10 cellular contexts compared by ENCODE assay signal in the genomic region with DNA sequence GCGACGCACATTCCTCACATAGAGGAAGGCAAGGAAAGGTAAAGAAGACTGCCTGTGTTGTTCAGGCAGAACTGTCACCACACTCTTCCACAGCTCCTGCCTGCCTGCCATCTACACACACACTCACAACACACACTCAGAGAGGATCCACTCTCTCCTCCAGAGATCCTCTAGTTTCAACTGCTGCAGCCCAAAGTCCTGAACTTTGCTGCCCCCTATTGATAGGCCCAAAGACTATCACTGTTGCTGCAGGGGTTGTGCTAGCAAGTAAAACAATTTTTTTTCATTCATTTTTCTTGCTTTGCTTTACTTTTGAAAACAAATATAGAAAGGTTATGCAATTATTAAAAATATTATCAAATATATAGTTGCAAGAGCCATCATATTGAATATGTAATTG. TPM values are rescaled to one million over a fixed set of nuclear protein-coding genes. Genes with fewer than 3 reads are reported as not detected.
DNase-seq lines count a peak whose midpoint lies in the region; ATAC-seq, FAIRE-seq and TF ChIP-seq lines count a peak whose summit lies in the region.
"Had no signal": no experiment of that assay in that cellular context is flagged by ENCODE, and none has a peak within 500 bp of the region (broad histone marks: within the 10 kb centered on the region; RNA-seq: fewer than 3 reads in every experiment).

No MANE protein-coding gene starts in this region.

- H3K36me3 ChIP-seq in GM12878 (ENCODE audit: control insufficient read depth in 2 of 2, insufficient read depth in 2 of 2, low read length in 1 of 2) (peaks cover 0 to 15% of the 10 kb centered on the region in 2 experiments; a peak in 3 of 4 replicates), keratinocyte (ENCODE audit: control insufficient read depth in 2 of 2, extremely low read depth in 1 of 2, insufficient read depth in 2 of 2, low read length in 2 of 2) (peaks cover 3 to 7% of the 10 kb centered on the region in 2 experiments)

- no peaks in the 10 kb centered on the region for H3K79me2 ChIP-seq in GM12878 (ENCODE audit: control insufficient read depth, insufficient read depth, low read length)
- no peaks in the 10 kb centered on the region for H3K79me2 ChIP-seq in keratinocyte (ENCODE audit: control insufficient read depth, insufficient read depth, low read length)

- H3K4me3 ChIP-seq in GM12878 (no peak overlapping the region), keratinocyte (ENCODE audit: control insufficient read depth in 2 of 3, extremely low read depth in 1 of 3, insufficient read depth in 2 of 3, low read depth in 1 of 3, low read length in 3 of 3) (no peak overlapping the region)
- H3K4me3 ChIP-seq: SK-N-MC had no signal

- ATAC-seq in GM12878 (peak; percentile 76), HG03457 (IDR thresholded peaks at IDR 0.05; ENCODE audit: unreplicated experiment) (no peak), HG03280 (IDR thresholded peaks at IDR 0.05; ENCODE audit: unreplicated experiment) (no peak)

- SMC1A ChIA-PET in GM12878 (lab: Charles Lee; ENCODE audit: uncharacterized antibody, unreplicated experiment): interaction anchor here (0.6 to 1.0 kb wide), 2 partner anchors 18 to 103 kb away, joined by 3 read pairs; no protein-coding TSS in a partner anchor

- POLR2A ChIA-PET in HEK293T (lab: Yijun Ruan, JAX): interaction anchor here (3.0 kb wide), 1 partner anchor 12 kb away, joined by 8 read pairs; a partner anchor contains a TSS
- POLR2A ChIA-PET in GM12878 (lab: Charles Lee): no interaction called here

- TF ChIP-seq CTCF in GM12878 (IDR thresholded peaks at IDR 0.05 in 2 of 3, conservative IDR thresholded peaks at IDR 0.05 in 1 of 3; ENCODE audit: control insufficient read depth in 2 of 3, extremely low read depth in 1 of 3, insufficient read depth in 1 of 3, low read depth in 3 of 3, low read length in 3 of 3): peak; percentile 54 to 63 (median 54); a peak in 4 of 6 replicates
- peak; percentile 51 to 82 (median 65) for TF ChIP-seq CTCF in keratinocyte (optimal IDR thresholded peaks at IDR 0.05 in 1 of 3, IDR thresholded peaks at IDR 0.05 in 1 of 3, conservative IDR thresholded peaks at IDR 0.05 in 1 of 3; ENCODE audit: extremely low read depth in 1 of 3, insufficient read depth in 2 of 3, low read length in 3 of 3)
- TF ChIP-seq CTCF in type B pancreatic cell (conservative IDR thresholded peaks at IDR 0.05): peak; percentile 82

- H2AFZ ChIP-seq in GM12878 (ENCODE audit: control insufficient read depth, low read depth, low read length) (no peak overlapping the region), keratinocyte (ENCODE audit: control insufficient read depth, low read length) (no peak overlapping the region)

- BruUV-seq in GM12878 (replicated peaks; lab: Mats Ljungman, UMichigan): no TSS peak

- RAD21 ChIA-PET in GM12878 (lab: Charles Lee; ENCODE audit: unreplicated experiment): no interaction called here

- peaks cover 6% of the 10 kb centered on the region for H3K36me3 Mint-ChIP-seq in type B pancreatic cell

- no peaks in the 10 kb centered on the region for H3K27me3 Mint-ChIP-seq in type B pancreatic cell
- H3K27me3 Mint-ChIP-seq: memory B cell had no signal

- no peaks in the 10 kb centered on the region for H3K9me3 ChIP-seq in GM12878 (replicated peaks; ENCODE audit: control insufficient read depth, insufficient read depth, low read length)
- H3K9me3 ChIP-seq in keratinocyte (ENCODE audit: control insufficient read depth, low read depth, low read length): no peaks in the 10 kb centered on the region

- no peaks in the 10 kb centered on the region for H3K9me1 ChIP-seq in keratinocyte (ENCODE audit: control insufficient read depth, extremely low read depth, insufficient read depth, low read length)

- FAIRE-seq in GM12878 (lab: Jason Lieb, UNC) (peak; percentile 41), keratinocyte (lab: Jason Lieb, UNC) (no peak)

- H3K4me3 Mint-ChIP-seq in type B pancreatic cell: no peak overlapping the region
- H3K4me3 Mint-ChIP-seq: memory B cell had no signal

- no peaks in the 10 kb centered on the region for H3K4me1 ChIP-seq in GM12878 (ENCODE audit: control insufficient read depth, insufficient read depth, low read length)
- H3K4me1 ChIP-seq in keratinocyte (ENCODE audit: control insufficient read depth, extremely low read depth, insufficient read depth, low read length): no peaks in the 10 kb centered on the region

- dilution Hi-C loops in keratinocyte (cut with MboI; ENCODE audit: extremely low pct_ligation_motif_present, low sequenced_read_pairs): no loop called here

- no peak overlapping the region for H3K27ac ChIP-seq in GM12878 (ENCODE audit: control insufficient read depth, insufficient read depth)
- H3K27ac ChIP-seq in keratinocyte (ENCODE audit: control insufficient read depth, insufficient read depth, low read length): no peak overlapping the region
- H3K27ac ChIP-seq: SK-N-MC had no signal

- TF ChIP-seq POLR2A in GM12878 (IDR thresholded peaks at IDR 0.05; ENCODE audit: low read depth, low read length): no peak

- no peak overlapping the region for H3K9ac ChIP-seq in GM12878 (ENCODE audit: control insufficient read depth, insufficient read depth, low read length)
- H3K9ac ChIP-seq in keratinocyte (ENCODE audit: control insufficient read depth, extremely low read depth, insufficient read depth, low read length): no peak overlapping the region

- no peak overlapping the region for H3K4me2 ChIP-seq in GM12878 (ENCODE audit: control insufficient read depth, insufficient read depth)
- H3K4me2 ChIP-seq in keratinocyte (ENCODE audit: control insufficient read depth, extremely low read depth, insufficient read depth, low read depth, low read length): no peak overlapping the region

- no peak for TF ChIP-seq EP300 in GM12878 (IDR thresholded peaks at IDR 0.05; ENCODE audit: borderline replicate concordance in 1 of 2, control insufficient read depth in 1 of 2, low read depth in 2 of 2, low read length in 2 of 2)

- peaks cover 23% of the 10 kb centered on the region for H3K4me1 Mint-ChIP-seq in type B pancreatic cell (ENCODE audit: unreplicated experiment)

- intact Hi-C loops in GM12878 (cut with micrococcal nuclease; ENCODE audit: unreplicated experiment): no loop called here

- CTCF ChIA-PET in HEK293T (lab: Yijun Ruan, JAX): interaction anchor here (0.8 to 2.1 kb wide), 5 partner anchors 10 to 101 kb away, joined by 3 to 10 read pairs (median 6); no protein-coding TSS in a partner anchor
- CTCF ChIA-PET in GM12878 (lab: Yijun Ruan, JAX): interaction anchor here (0.6 to 2.2 kb wide), 5 partner anchors 13 to 501 kb away, joined by 3 to 8 read pairs (median 5); no protein-coding TSS in a partner anchor

- H4K20me1 ChIP-seq in GM12878 (ENCODE audit: control insufficient read depth, insufficient read depth): no peaks in the 10 kb centered on the region
- H4K20me1 ChIP-seq in keratinocyte (ENCODE audit: control insufficient read depth, extremely low read depth, insufficient read depth, low read length): no peaks in the 10 kb centered on the region

- TF ChIP-seq RAD21 in GM12878 (IDR thresholded peaks at IDR 0.05; ENCODE audit: insufficient read depth, low read depth, low read length): peak; percentile 60; the same call in 1 of the 2 replicates

- DNase-seq in DMS53 treated with DMSO at 0.1 percent for 48 hours (lab: John Stamatoyannopoulos, UW; ENCODE audit: unreplicated experiment) (peak; percentile 56), HEK293T (ENCODE audit: extremely low spot score) (peak; percentile 56), NCI-H748 (lab: John Stamatoyannopoulos, UW; ENCODE audit: unreplicated experiment) (peak; percentile 85), GM12878 (ENCODE audit: low read depth, low spot score) (no peak), keratinocyte (ENCODE audit: low read depth, low spot score) (no peak), type B pancreatic cell (ENCODE audit: extremely low spot score, unreplicated experiment) (no peak)

- in situ Hi-C loops in GM12878 (cut with MboI): no loop called here

- no peak overlapping the region for H3K27ac Mint-ChIP-seq in type B pancreatic cell
- H3K27ac Mint-ChIP-seq: memory B cell had no signal

- no peaks in the 10 kb centered on the region for H3K27me3 ChIP-seq in GM12878 (replicated peaks in 1 of 2; ENCODE audit: control insufficient read depth in 2 of 2, insufficient read depth in 2 of 2, low read length in 1 of 2)
- peaks cover 5% of the 10 kb centered on the region for H3K27me3 ChIP-seq in keratinocyte (ENCODE audit: control insufficient read depth, extremely low read depth, insufficient read depth, low read length)

- WGBS in GM12878 (ENCODE audit: insufficient coverage, insufficient replicate concordance, low lambda C conversion rate, missing lambda C conversion rate): 89% methylated on average over 2 of the region's 2 CpGs

- peaks cover 14% of the 10 kb centered on the region for H3K9me3 Mint-ChIP-seq in type B pancreatic cell
- H3K9me3 Mint-ChIP-seq: memory B cell had no signal

RNA-seq across cellular contexts. Expression of a gene that starts 5.9 kb away (rescaled TPM):
- not detected in 2 replicates for total RNA-seq in GM12878 (2013; cell fraction: nucleolus; rRNA removed)
- total RNA-seq in GM12878 (2014; rRNA removed) (not detected in 2 replicates), GM12878 (2014; rRNA removed; fragmentation: Illumina TruSeq; extraction: Trizol) (not detected in 2 replicates), GM12878 (2021) (not detected in 2 replicates), type B pancreatic cell (ENCODE audit: low replicate concordance) (1.3 and 5.3 TPM in 2 replicates)
- not detected for polyA plus RNA-seq in GM12878 (2011; ENCODE audit: low read depth)
- polyA plus RNA-seq in GM12878 (2011; rRNA removed) (not detected in 2 replicates), GM12878 (2014; fragmentation: Illumina TruSeq; extraction: Trizol) (not detected in 2 replicates), GM12878 (2014; fragmentation: Nextera tagmentation; extraction: Ambion mirVana) (not detected), GM12878 (2014; rRNA removed) (not detected in 2 replicates), GM12878 (2016; fragmentation: Nextera tagmentation; extraction: Ambion mirVana) (not detected), keratinocyte (not detected in 3 replicates)
- polyA plus RNA-seq in GM12878 (2011; cell fraction: cytosol; rRNA removed): not detected in 2 replicates
- polyA plus RNA-seq in GM12878 (2011; cell fraction: nucleus; rRNA removed): not detected in 2 replicates
- polyA plus RNA-seq in GM12878 (2012): not detected in 2 replicates
- not detected in 2 replicates for polyA minus RNA-seq in GM12878 (2011; rRNA and poly(A)+ RNA removed)
- not detected in 2 replicates for polyA minus RNA-seq in GM12878 (2011; cell fraction: cytosol; rRNA and poly(A)+ RNA removed)
- not detected in 2 replicates for polyA minus RNA-seq in GM12878 (2011; cell fraction: nucleus; rRNA and poly(A)+ RNA removed)
- polyA plus RNA-seq in keratinocyte (2011; ENCODE audit: low read depth): not detected
- polyA plus RNA-seq in keratinocyte (2011; cell fraction: cytosol; rRNA removed): not detected in 2 replicates
- not detected in 2 replicates for polyA plus RNA-seq in keratinocyte (2011; cell fraction: nucleus; rRNA removed)
- polyA plus RNA-seq in keratinocyte (2012; ENCODE audit: low replicate concordance): not detected in 2 replicates
- polyA minus RNA-seq in keratinocyte: not detected in 3 replicates
- not detected for polyA minus RNA-seq in keratinocyte (2011; cell fraction: cytosol; rRNA and poly(A)+ RNA removed)
- not detected in 2 replicates for polyA minus RNA-seq in keratinocyte (2011; cell fraction: nucleus; rRNA and poly(A)+ RNA removed)

RNA-seq across cellular contexts. Expression of a gene that starts 12.0 kb away (rescaled TPM):
- 35.2 and 43.6 TPM in 2 replicates for total RNA-seq in GM12878 (2013; cell fraction: nucleolus; rRNA removed)
- total RNA-seq in GM12878 (2014; rRNA removed) (14.1 and 19.3 TPM in 2 replicates), GM12878 (2014; rRNA removed; fragmentation: Illumina TruSeq; extraction: Trizol) (24.4 and 25.7 TPM in 2 replicates), GM12878 (2021) (11.9 and 12.1 TPM in 2 replicates), type B pancreatic cell (ENCODE audit: low replicate concordance) (7.3 and 10.7 TPM in 2 replicates)
- 11.1 TPM for polyA plus RNA-seq in GM12878 (2011; ENCODE audit: low read depth)
- polyA plus RNA-seq in GM12878 (2011; rRNA removed) (19.9 and 32.8 TPM in 2 replicates), GM12878 (2014; fragmentation: Illumina TruSeq; extraction: Trizol) (30.2 and 49.0 TPM in 2 replicates), GM12878 (2014; fragmentation: Nextera tagmentation; extraction: Ambion mirVana) (10 to 100 TPM; 42.6 to 59.6 TPM), GM12878 (2014; rRNA removed) (15.7 and 24.9 TPM in 2 replicates), GM12878 (2016; fragmentation: Nextera tagmentation; extraction: Ambion mirVana) (10 to 100 TPM; 24.3 to 27.7 TPM), keratinocyte (8.0 to 13.8 TPM (median 13.5 TPM) in 3 replicates)
- polyA plus RNA-seq in GM12878 (2011; cell fraction: cytosol; rRNA removed): 8.6 and 8.9 TPM in 2 replicates
- 23.0 and 26.3 TPM in 2 replicates for polyA plus RNA-seq in GM12878 (2011; cell fraction: nucleus; rRNA removed)
- 10.7 and 11.2 TPM in 2 replicates for polyA plus RNA-seq in GM12878 (2012)
- polyA minus RNA-seq in GM12878 (2011; rRNA and poly(A)+ RNA removed): 9.1 and 9.4 TPM in 2 replicates
- 2.3 and 4.8 TPM in 2 replicates for polyA minus RNA-seq in GM12878 (2011; cell fraction: cytosol; rRNA and poly(A)+ RNA removed)
- 11.4 and 14.8 TPM in 2 replicates for polyA minus RNA-seq in GM12878 (2011; cell fraction: nucleus; rRNA and poly(A)+ RNA removed)
- polyA plus RNA-seq in keratinocyte (2011; ENCODE audit: low read depth): 12.9 TPM
- polyA plus RNA-seq in keratinocyte (2011; cell fraction: cytosol; rRNA removed): 5.8 and 10.2 TPM in 2 replicates
- polyA plus RNA-seq in keratinocyte (2011; cell fraction: nucleus; rRNA removed): 11.8 and 16.3 TPM in 2 replicates
- 5.0 and 8.3 TPM in 2 replicates for polyA plus RNA-seq in keratinocyte (2012; ENCODE audit: low replicate concordance)
- polyA minus RNA-seq in keratinocyte: 1.2 to 9.9 TPM (median 4.7 TPM) in 3 replicates
- polyA minus RNA-seq in keratinocyte (2011; cell fraction: cytosol; rRNA and poly(A)+ RNA removed): 7.5 TPM
- polyA minus RNA-seq in keratinocyte (2011; cell fraction: nucleus; rRNA and poly(A)+ RNA removed): 3.4 and 7.9 TPM in 2 replicates

RNA-seq across cellular contexts. Expression of a gene that starts 12.1 kb away (rescaled TPM):
- 175 and 197 TPM in 2 replicates for total RNA-seq in GM12878 (2013; cell fraction: nucleolus; rRNA removed)
- 32.5 and 46.3 TPM in 2 replicates for total RNA-seq in GM12878 (2014; rRNA removed)
- 34.5 and 36.9 TPM in 2 replicates for total RNA-seq in GM12878 (2014; rRNA removed; fragmentation: Illumina TruSeq; extraction: Trizol)
- 44.7 and 47.9 TPM in 2 replicates for total RNA-seq in GM12878 (2021)
- polyA plus RNA-seq in GM12878 (2011; ENCODE audit: low read depth): 28.6 TPM
- 67.1 and 76.9 TPM in 2 replicates for polyA plus RNA-seq in GM12878 (2011; rRNA removed)
- 46.2 and 59.2 TPM in 2 replicates for polyA plus RNA-seq in GM12878 (2011; cell fraction: cytosol; rRNA removed)
- polyA plus RNA-seq in GM12878 (2011; cell fraction: nucleus; rRNA removed): 120 and 133 TPM in 2 replicates
- 23.6 and 26.3 TPM in 2 replicates for polyA plus RNA-seq in GM12878 (2012)
- 55.4 and 70.2 TPM in 2 replicates for polyA plus RNA-seq in GM12878 (2014; fragmentation: Illumina TruSeq; extraction: Trizol)
- polyA plus RNA-seq in GM12878 (2014; fragmentation: Nextera tagmentation; extraction: Ambion mirVana): 10 to 100 TPM; 13.8 to 18.2 TPM
- polyA plus RNA-seq in GM12878 (2014; rRNA removed): 38.3 and 39.7 TPM in 2 replicates
- 10 to 100 TPM; 37.8 to 42.2 TPM for polyA plus RNA-seq in GM12878 (2016; fragmentation: Nextera tagmentation; extraction: Ambion mirVana)
- polyA minus RNA-seq in GM12878 (2011; rRNA and poly(A)+ RNA removed): 105 and 123 TPM in 2 replicates
- polyA minus RNA-seq in GM12878 (2011; cell fraction: cytosol; rRNA and poly(A)+ RNA removed): 9.8 and 32.2 TPM in 2 replicates
- 118 and 159 TPM in 2 replicates for polyA minus RNA-seq in GM12878 (2011; cell fraction: nucleus; rRNA and poly(A)+ RNA removed)
- 45.5 to 50.1 TPM (median 49.2 TPM) in 3 replicates for polyA plus RNA-seq in keratinocyte
- 18.1 TPM for polyA plus RNA-seq in keratinocyte (2011; ENCODE audit: low read depth)
- 34.1 and 48.6 TPM in 2 replicates for polyA plus RNA-seq in keratinocyte (2011; cell fraction: cytosol; rRNA removed)
- 69.1 and 74.7 TPM in 2 replicates for polyA plus RNA-seq in keratinocyte (2011; cell fraction: nucleus; rRNA removed)
- 17.0 and 29.1 TPM in 2 replicates for polyA plus RNA-seq in keratinocyte (2012; ENCODE audit: low replicate concordance)
- 57.6 to 98.8 TPM (median 73.5 TPM) in 3 replicates for polyA minus RNA-seq in keratinocyte
- 36.6 TPM for polyA minus RNA-seq in keratinocyte (2011; cell fraction: cytosol; rRNA and poly(A)+ RNA removed)
- polyA minus RNA-seq in keratinocyte (2011; cell fraction: nucleus; rRNA and poly(A)+ RNA removed): 35.2 and 42.4 TPM in 2 replicates
- total RNA-seq in type B pancreatic cell (ENCODE audit: low replicate concordance): 33.7 and 49.3 TPM in 2 replicates

Comparison
In these comparisons a context has a peak if more than half of its experiments do, and no peak if none do; other contexts are left out.
1. DNase-seq: peak in DMS53 treated with DMSO at 0.1 percent for 48 hours (single experiment), HEK293T (single experiment) and NCI-H748 (single experiment); none in GM12878 (single experiment), keratinocyte (single experiment) and type B pancreatic cell (single experiment).
2. Peak in every context shown above with its lines, with median percentiles within 50 percentile points of each other: CTCF ChIP-seq.